Comparison of ENCODE assay signal across 9 cellular contexts in the genomic region with DNA sequence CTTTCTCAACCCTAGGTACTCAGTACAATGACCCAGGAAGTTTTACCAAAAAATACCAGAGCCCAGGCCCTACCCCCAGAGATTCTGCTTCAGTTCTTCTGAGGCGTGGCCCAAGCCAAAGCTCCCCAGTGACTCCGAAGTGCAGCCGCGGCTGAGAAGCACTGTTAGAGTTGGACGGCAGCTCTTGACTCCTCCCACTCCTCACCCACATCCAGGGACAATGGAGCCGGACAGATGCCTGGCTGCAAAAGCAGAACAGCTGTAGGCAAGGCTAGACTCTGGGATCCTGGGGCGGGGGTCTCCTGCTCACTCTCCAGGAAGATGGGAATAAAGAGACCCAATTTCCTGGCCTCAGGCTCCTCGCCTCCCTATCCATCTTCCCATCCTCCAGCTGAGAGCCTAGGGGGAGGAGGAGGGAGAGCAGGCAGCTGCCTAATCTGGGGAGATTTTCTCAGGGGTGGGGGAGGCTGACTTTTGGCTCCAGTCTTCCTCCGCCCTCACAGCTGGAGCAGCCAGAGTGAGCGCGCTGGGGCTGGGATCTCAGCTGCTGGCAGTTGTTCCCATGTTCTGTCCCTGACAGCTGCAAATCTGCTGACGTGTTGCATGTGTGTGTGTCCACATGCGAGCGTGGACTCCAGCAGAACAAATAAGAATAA.
A peak's percentile ranks its signal among the peaks of the same experiment; 100 is the strongest.
DNase-seq lines count a peak whose midpoint lies in the region; ATAC-seq and TF ChIP-seq lines count a peak whose summit lies in the region.
"Had no signal": no experiment of that assay in that cellular context is flagged by ENCODE, and none has a peak within 500 bp of the region (broad histone marks: within the 10 kb centered on the region; RNA-seq: fewer than 3 reads in every experiment).

No MANE protein-coding gene starts in this region.

- peaks cover 6% of the 10 kb centered on the region for H3K27me3 Mint-ChIP-seq in brain

- no peaks in the 10 kb centered on the region for H3K36me3 Mint-ChIP-seq in brain

- H3K9me3 ChIP-seq in testis (no peaks in the 10 kb centered on the region), Karpas-422 (ENCODE audit: low read length) (no peaks in the 10 kb centered on the region)

- H3K4me2 ChIP-seq in Karpas-422 (ENCODE audit: low read depth, low read length, poor library complexity, severe bottlenecking), result no peak overlapping the region

- DNase-seq in NCI-H1105 treated with DMSO at 0.1 percent for 48 hours (lab: John Stamatoyannopoulos, UW) (peak; percentile 93), testis (peak; percentile 83), Karpas-422 (no peak)
- DNase-seq: erythroblast had no signal

- H3K79me2 ChIP-seq in Karpas-422 (ENCODE audit: low read length), result no peaks in the 10 kb centered on the region

- TF ChIP-seq CTCF in brain (conservative IDR thresholded peaks at IDR 0.05), result no peak
- no peak for TF ChIP-seq CTCF in testis (IDR thresholded peaks at IDR 0.05)

- no peaks in the 10 kb centered on the region for H3K36me3 ChIP-seq in testis (ENCODE audit: low read depth, missing control alignments)
- no peaks in the 10 kb centered on the region for H3K36me3 ChIP-seq in Karpas-422 (ENCODE audit: insufficient read depth, low read length)

- intact Hi-C loops in testis (cut with DNase I; ENCODE audit: low total_unique reads), result no loop called here

- H3K4me1 Mint-ChIP-seq in brain, result peaks cover 77% of the 10 kb centered on the region

- H3K4me3 ChIP-seq in testis (no peak overlapping the region), Karpas-422 (ENCODE audit: low read length) (no peak overlapping the region)

- H3K27ac ChIP-seq in layer of hippocampus (ENCODE audit: low read depth, low read length) (peak overlapping the region; percentile 18), testis (no peak overlapping the region), Karpas-422 (ENCODE audit: low read length) (no peak overlapping the region)

- H3K4me1 ChIP-seq in testis (peaks cover 4% of the 10 kb centered on the region), Karpas-422 (ENCODE audit: low read length) (peaks cover 40% of the 10 kb centered on the region)

- peak overlapping the region; percentile 63 to 91 (median 77) for H3K27ac Mint-ChIP-seq in brain

- no peak overlapping the region for H3K9ac ChIP-seq in Karpas-422 (ENCODE audit: low read length)

- no peaks in the 10 kb centered on the region for H3K9me2 ChIP-seq in Karpas-422 (replicated peaks; ENCODE audit: insufficient read depth, low read length)

- WGBS in testis, 2 donors, result 13 to 20% methylated on average over 14 of the region's 14 CpGs

- peaks cover 0 to 4% (median 0%) of the 10 kb centered on the region in 5 experiments for H3K9me3 Mint-ChIP-seq in brain

- no peak overlapping the region for H2AFZ ChIP-seq in Karpas-422 (ENCODE audit: low read length)

- ATAC-seq in GM21526 (IDR thresholded peaks at IDR 0.05; ENCODE audit: low FRiP score, unreplicated experiment) (no peak), GM21825 (IDR thresholded peaks at IDR 0.05; ENCODE audit: unreplicated experiment) (no peak), GM18858 (IDR thresholded peaks at IDR 0.05; ENCODE audit: unreplicated experiment) (no peak)

- H3K27me3 ChIP-seq in layer of hippocampus (ENCODE audit: control insufficient read depth, insufficient read depth, low read length) (no peaks in the 10 kb centered on the region), testis (no peaks in the 10 kb centered on the region), Karpas-422 (ENCODE audit: low read length) (no peaks in the 10 kb centered on the region)

- TF ChIP-seq POLR2A in testis (IDR thresholded peaks at IDR 0.05), result no peak

- peak overlapping the region in 3 of 5 experiments; percentile 61 to 72 (median 66) for H3K4me3 Mint-ChIP-seq in brain

- H4K20me1 ChIP-seq in Karpas-422 (ENCODE audit: insufficient read depth, low read depth, low read length), result no peaks in the 10 kb centered on the region
